ENCODE assay signal across 2 cellular contexts in the genomic region with DNA sequence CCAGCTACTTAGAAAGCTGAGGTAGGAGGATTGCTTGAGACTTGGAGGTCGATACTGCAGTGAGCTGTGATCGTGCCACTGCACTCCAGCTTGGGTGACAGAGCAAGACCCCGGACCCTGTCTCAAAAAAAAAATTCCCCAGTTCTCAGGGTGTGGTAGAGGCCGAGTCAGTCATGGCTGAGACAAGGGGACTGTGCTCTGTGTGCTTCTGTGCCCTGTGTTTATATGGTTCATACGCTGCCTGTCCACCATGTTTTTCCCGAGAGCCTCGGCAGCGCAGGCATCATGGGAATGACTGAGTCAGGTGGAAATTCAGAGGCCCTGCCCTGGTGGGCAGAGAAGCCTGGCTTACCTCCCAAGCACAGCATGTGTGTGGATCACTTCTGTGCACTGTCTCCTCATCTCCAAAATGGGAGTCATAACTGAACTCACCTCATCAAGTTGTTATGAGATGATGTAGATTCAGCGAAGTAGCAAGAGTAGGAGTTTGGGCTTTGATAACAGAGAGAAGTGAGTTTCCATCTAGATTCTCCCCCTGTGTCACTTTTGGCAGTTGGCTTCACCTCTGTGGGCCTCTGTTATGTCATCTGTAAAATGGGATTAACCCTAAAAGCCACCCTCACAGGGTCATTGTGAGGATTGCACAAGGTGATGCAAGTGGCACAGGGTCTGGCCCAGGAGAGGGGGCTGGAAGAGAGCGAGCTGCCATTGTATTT.
TF ChIP-seq lines count a peak whose summit lies in the region.

No MANE protein-coding gene starts in this region.

TF ChIP-seq in IMR-90, 13 proteins besides CTCF, POLR2A, EP300 and RAD21:
- TF ChIP-seq MAFK (IDR thresholded peaks at IDR 0.05; ENCODE audit: low read depth, low read length) (no peak), MAZ (IDR thresholded peaks at IDR 0.05; ENCODE audit: borderline replicate concordance, low read depth, low read length) (no peak), CEBPB (IDR thresholded peaks at IDR 0.05; ENCODE audit: low read depth, low read length) (no peak), CHD1 (IDR thresholded peaks at IDR 0.05; ENCODE audit: low read depth, low read length) (no peak), BHLHE40 (IDR thresholded peaks at IDR 0.05; ENCODE audit: low read depth, low read length) (no peak), FOS (IDR thresholded peaks at IDR 0.05; ENCODE audit: low read depth, low read length) (no peak), NFE2L2 (IDR thresholded peaks at IDR 0.05; ENCODE audit: low read depth, low read length) (no peak), SMC3 (IDR thresholded peaks at IDR 0.05; ENCODE audit: low read depth, low read length) (no peak)
- TF ChIP-seq, protein P1, sequence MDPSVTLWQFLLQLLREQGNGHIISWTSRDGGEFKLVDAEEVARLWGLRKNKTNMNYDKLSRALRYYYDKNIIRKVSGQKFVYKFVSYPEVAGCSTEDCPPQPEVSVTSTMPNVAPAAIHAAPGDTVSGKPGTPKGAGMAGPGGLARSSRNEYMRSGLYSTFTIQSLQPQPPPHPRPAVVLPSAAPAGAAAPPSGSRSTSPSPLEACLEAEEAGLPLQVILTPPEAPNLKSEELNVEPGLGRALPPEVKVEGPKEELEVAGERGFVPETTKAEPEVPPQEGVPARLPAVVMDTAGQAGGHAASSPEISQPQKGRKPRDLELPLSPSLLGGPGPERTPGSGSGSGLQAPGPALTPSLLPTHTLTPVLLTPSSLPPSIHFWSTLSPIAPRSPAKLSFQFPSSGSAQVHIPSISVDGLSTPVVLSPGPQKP (IDR thresholded peaks at IDR 0.05; ENCODE audit: borderline replicate concordance, low read depth, low read length), result no peak
- TF ChIP-seq, protein P2, sequence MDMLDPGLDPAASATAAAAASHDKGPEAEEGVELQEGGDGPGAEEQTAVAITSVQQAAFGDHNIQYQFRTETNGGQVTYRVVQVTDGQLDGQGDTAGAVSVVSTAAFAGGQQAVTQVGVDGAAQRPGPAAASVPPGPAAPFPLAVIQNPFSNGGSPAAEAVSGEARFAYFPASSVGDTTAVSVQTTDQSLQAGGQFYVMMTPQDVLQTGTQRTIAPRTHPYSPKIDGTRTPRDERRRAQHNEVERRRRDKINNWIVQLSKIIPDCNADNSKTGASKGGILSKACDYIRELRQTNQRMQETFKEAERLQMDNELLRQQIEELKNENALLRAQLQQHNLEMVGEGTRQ (IDR thresholded peaks at IDR 0.05; ENCODE audit: low read depth, low read length), result no peak

TF ChIP-seq in endothelial cell of umbilical vein, 7 proteins besides CTCF, POLR2A, EP300 and RAD21:
- TF ChIP-seq POLR2AphosphoS5 (IDR thresholded peaks at IDR 0.05; ENCODE audit: insufficient read depth, low read depth, low read length), result peak; percentile 9
- TF ChIP-seq, protein P3, sequence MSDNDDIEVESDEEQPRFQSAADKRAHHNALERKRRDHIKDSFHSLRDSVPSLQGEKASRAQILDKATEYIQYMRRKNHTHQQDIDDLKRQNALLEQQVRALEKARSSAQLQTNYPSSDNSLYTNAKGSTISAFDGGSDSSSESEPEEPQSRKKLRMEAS (IDR thresholded peaks at IDR 0.05; ENCODE audit: insufficient read depth, insufficient read length), result no peak
- no peak for TF ChIP-seq GATA2 (IDR thresholded peaks at IDR 0.05; ENCODE audit: insufficient read depth, insufficient read length, low read depth, low read length)
TF ChIP-seq in endothelial cell of umbilical vein: peak in this region for 1.
